Comparison of ENCODE assay signal across 16 cellular contexts in genomic region chr2:7732497-7732896, GRCh38.
"Had no signal": no experiment of that assay in that cellular context is flagged by ENCODE, and none has a peak within 500 bp of the region (broad histone marks: within the 10 kb centered on the region; RNA-seq: fewer than 3 reads in every experiment).

No MANE protein-coding gene starts in this region.

- H3K9me3 Mint-ChIP-seq: neural progenitor cell had no signal

- ATAC-seq: gastroesophageal sphincter, left ventricle myocardium superior had no signal

- H3K4me3 Mint-ChIP-seq: neural progenitor cell had no signal

- DNase-seq: activated CD4-positive, alpha-beta T cell treated with anti-CD3 and anti-CD28 coated beads, Interleukin-2, amount 50 U/mL, for 1 hour; activated CD4-positive, CD25-positive, alpha-beta regulatory T cell; activated CD8-positive, alpha-beta memory T cell treated with anti-CD3 and anti-CD28 coated beads, Interleukin-2, amount 50 U/mL, for 48 hours; activated gamma-delta T cell treated with Interleukin-2 at 50 U/mL for 16 hours; adrenal gland; caudate nucleus; effector CD8-positive, alpha-beta T cell; left ventricle myocardium superior; mesenchymal stem cell; ovary; stimulated activated CD4-positive, alpha-beta T cell treated with anti-CD3 and anti-CD28 coated beads, Interleukin-4, amount 100 ng/mL, for 1 hour; SW 1271; tibial artery; uterus had no signal

- H3K27ac Mint-ChIP-seq: neural progenitor cell had no signal
